ENCODE assay signal across 11 cellular contexts in genomic region chr7:151665363-151665762, GRCh38.
DNase-seq lines count a peak whose midpoint lies in the region; ATAC-seq and TF ChIP-seq lines count a peak whose summit lies in the region.
"Had no signal": no experiment of that assay in that cellular context is flagged by ENCODE, and none has a peak within 500 bp of the region (broad histone marks: within the 10 kb centered on the region; RNA-seq: fewer than 3 reads in every experiment).

No MANE protein-coding gene starts in this region.

- 23 to 28% methylated on average over 6 of the region's 6 CpGs for WGBS in GM23248 (ENCODE audit: low coverage in 1 of 2, low lambda C conversion rate in 2 of 2, missing lambda C conversion rate in 2 of 2), 2 experiments

- H3K4me1 ChIP-seq in GM23248 (ENCODE audit: insufficient read depth) = peaks cover 24% of the 10 kb centered on the region
- H3K4me1 ChIP-seq in skeletal muscle satellite cell (ENCODE audit: control insufficient read depth, insufficient read depth, low read length) = peaks cover 39% of the 10 kb centered on the region

- H2AFZ ChIP-seq in GM23248 = no peak overlapping the region
- H2AFZ ChIP-seq: PC-9 had no signal

- H3F3A ChIP-seq in GM23248 (ENCODE audit: insufficient read depth) = peaks cover 29% of the 10 kb centered on the region

- ATAC-seq in GM19463 (IDR thresholded peaks at IDR 0.05; ENCODE audit: unreplicated experiment) = no peak

- H3K9me2 ChIP-seq in GM23248 (ENCODE audit: insufficient read depth) = no peaks in the 10 kb centered on the region

- in situ Hi-C loops in GM23248 (cut with MboI) = no loop called here

- H3K4me3 ChIP-seq in GM23248 (no peak overlapping the region), cardiac fibroblast (replicated peaks in 1 of 2; ENCODE audit: low read depth in 2 of 2, low read length in 2 of 2) (no peak overlapping the region), skeletal muscle satellite cell (ENCODE audit: low read length) (no peak overlapping the region)
- H3K4me3 ChIP-seq: dorsolateral prefrontal cortex, PC-9 had no signal

- H3K36me3 ChIP-seq in GM23248 (ENCODE audit: low read depth) (no peaks in the 10 kb centered on the region), skeletal muscle satellite cell (ENCODE audit: insufficient read depth, low read length) (no peaks in the 10 kb centered on the region)

- H3K4me2 ChIP-seq in GM23248 (ENCODE audit: unreplicated experiment) (peak overlapping the region; percentile 8), skeletal muscle satellite cell (ENCODE audit: low read length) (peak overlapping the region; percentile 37)
- H3K4me2 ChIP-seq: PC-9 had no signal

- no peaks in the 10 kb centered on the region for H3K79me2 ChIP-seq in GM23248 (ENCODE audit: insufficient read depth)

- H3K27ac ChIP-seq in GM23248 = no peak overlapping the region
- H3K27ac ChIP-seq: PC-9 had no signal

- H4K20me1 ChIP-seq in GM23248 (ENCODE audit: insufficient read depth) = no peaks in the 10 kb centered on the region

- H3K9me3 ChIP-seq in GM23248 (ENCODE audit: low read depth) = no peaks in the 10 kb centered on the region
- H3K9me3 ChIP-seq in skeletal muscle satellite cell (replicated peaks; ENCODE audit: low read length) = peaks cover 3% of the 10 kb centered on the region

- H3K27me3 ChIP-seq in GM23248 (replicated peaks; ENCODE audit: insufficient read depth) (no peaks in the 10 kb centered on the region), skeletal muscle satellite cell (ENCODE audit: control insufficient read depth, insufficient read depth, low read length) (no peaks in the 10 kb centered on the region)
- H3K27me3 ChIP-seq: dorsolateral prefrontal cortex had no signal

- no peak for TF ChIP-seq CTCF in cardiac fibroblast (IDR thresholded peaks at IDR 0.05; ENCODE audit: low read depth, low read length)

- H3K9ac ChIP-seq in GM23248 (no peak overlapping the region), skeletal muscle satellite cell (ENCODE audit: low read depth, low read length) (peak overlapping the region; percentile 40)

- DNase-seq in GM23248 (peak; percentile 76), cardiac fibroblast (ENCODE audit: low read depth in 2 of 2) (peak; percentile 89 to 98), hepatic stellate cell (ENCODE audit: low spot score) (peak; percentile 86), SHP77 (lab: John Stamatoyannopoulos, UW) (no peak), NCI-H774 (lab: John Stamatoyannopoulos, UW) (no peak), NCI-H345 treated with DMSO at 0.1 percent for 48 hours (lab: John Stamatoyannopoulos, UW; ENCODE audit: unreplicated experiment) (no peak)
- DNase-seq: NCI-H1436, PC-9 had no signal

Comparison
In these comparisons a context has a peak if more than half of its experiments do, and no peak if none do; other contexts are left out.
1. DNase-seq: peak in GM23248 (single experiment), cardiac fibroblast (2 of 2) and hepatic stellate cell (single experiment); none in SHP77 (0 of 2), NCI-H774 (single experiment) and NCI-H345 treated with DMSO at 0.1 percent for 48 hours (single experiment).